8 cellular contexts compared by ENCODE assay signal in genomic region chr12:63842750-63843149, GRCh38. TPM values are rescaled to one million over a fixed set of nuclear protein-coding genes. Genes with fewer than 3 reads are reported as not detected.
DNase-seq lines count a peak whose midpoint lies in the region; ATAC-seq and TF ChIP-seq lines count a peak whose summit lies in the region.
"Not testable (repeated sequence)": the region's sequence is repeated elsewhere in the genome, so short reads cannot be mapped to it uniquely, and the experiment has no call there.

No MANE protein-coding gene starts in this region.

- intact Hi-C loops in CD14-positive monocyte (cut with micrococcal nuclease) = loop anchor here in 1 of 2 donors (10.0 kb wide), 3 partner anchors 72 to 562 kb away; partner anchors contain the start of gene XPOT
- intact Hi-C loops in activated CD4-positive, alpha-beta T cell treated with anti-CD3 and anti-CD28 coated beads, Interleukin-2, amount 10 ng/mL, durations not matched to agents 24 days and 14 days (cut with micrococcal nuclease) = loop anchor here (5.0 kb wide), 2 partner anchors 65 to 545 kb away; partner anchors contain the start of gene RXYLT1
- intact Hi-C loops in esophagus muscularis mucosa (cut with DNase I) = loop anchor here (1.0 to 10.0 kb wide), 4 partner anchors 192 to 565 kb away; partner anchors contain the start of gene KICS2

- not testable (repeated sequence) for H3K4me2 ChIP-seq in mesenchymal stem cell (ENCODE audit: low read length, poor library complexity, severe bottlenecking)
- peak overlapping the region; percentile 89 for H3K4me2 ChIP-seq in osteoblast (ENCODE audit: insufficient read depth, low read length)

- not testable (repeated sequence) for H2AK5ac ChIP-seq in mesenchymal stem cell (ENCODE audit: low read length, severe bottlenecking)

- H2BK15ac ChIP-seq in mesenchymal stem cell (ENCODE audit: low read depth, poor library complexity, severe bottlenecking) = not testable (repeated sequence)

- POLR2A ChIA-PET in activated naive CD8-positive, alpha-beta T cell treated with anti-CD3 and anti-CD28 coated beads, Interleukin-2, amount 10 ng/mL, durations not matched to agents 7 days and 5 days (lab: Charles Lee) = not testable (repeated sequence)

- TF ChIP-seq EP300 in esophagus muscularis mucosa (IDR thresholded peaks at IDR 0.05) = not testable (repeated sequence)

- H3K4ac ChIP-seq in mesenchymal stem cell (ENCODE audit: low read depth in 1 of 2, low read length in 2 of 2) = not testable (repeated sequence)

- peaks cover 12% of the 10 kb centered on the region for H3K27me3 ChIP-seq in HUES64 (ENCODE audit: insufficient read depth, low read length)
- H3K27me3 ChIP-seq in esophagus muscularis mucosa; mesenchymal stem cell (ENCODE audit: control insufficient read depth in 1 of 2, insufficient read depth in 1 of 2, low read length in 2 of 2); osteoblast (ENCODE audit: insufficient read depth, low read length): not testable (repeated sequence)

- H3K4me1 ChIP-seq in HUES64 (ENCODE audit: insufficient read depth, low read length) (peaks cover 11% of the 10 kb centered on the region), esophagus muscularis mucosa (peaks cover 13 to 33% (median 28%) of the 10 kb centered on the region in 4 donors), osteoblast (ENCODE audit: insufficient read depth, low read length) (peaks cover 17% of the 10 kb centered on the region)
- not testable (repeated sequence) for H3K4me1 ChIP-seq in mesenchymal stem cell (ENCODE audit: control insufficient read depth, insufficient read depth, low read depth, low read length)

- not testable (repeated sequence) for TF ChIP-seq POLR2A in esophagus muscularis mucosa (IDR thresholded peaks at IDR 0.05; ENCODE audit: low read depth)

- H2AFZ ChIP-seq in mesenchymal stem cell (ENCODE audit: low read depth, low read length); osteoblast (ENCODE audit: low read length): not testable (repeated sequence)

- H3K9ac ChIP-seq in HUES64 (ENCODE audit: low read depth, low read length) = not testable (repeated sequence)
- H3K9ac ChIP-seq in mesenchymal stem cell (ENCODE audit: low read length) = peak overlapping the region; percentile 100

- peak overlapping the region; percentile 92 for H3K4me3 ChIP-seq in HUES64 (ENCODE audit: low read length)
- H3K4me3 ChIP-seq in esophagus muscularis mucosa = peak overlapping the region; percentile 68 to 97 (median 92)
- peak overlapping the region in 1 of 2 experiments; percentile 100 for H3K4me3 ChIP-seq in mesenchymal stem cell (ENCODE audit: insufficient read depth in 1 of 2, low read depth in 1 of 2, low read length in 2 of 2)
- H3K4me3 ChIP-seq in osteoblast (ENCODE audit: insufficient read depth, low read length) = not testable (repeated sequence)

- H3K79me1 ChIP-seq in mesenchymal stem cell (replicated peaks; ENCODE audit: low read length, poor library complexity, severe bottlenecking) = not testable (repeated sequence)

- 95% methylated on average over 16 of the region's 17 CpGs for WGBS in HUES64
- 96% methylated on average over 17 of the region's 17 CpGs for WGBS in esophagus muscularis mucosa
- WGBS in mesenchymal stem cell = 95% methylated on average over 16 of the region's 17 CpGs

- H3K23ac ChIP-seq in mesenchymal stem cell (ENCODE audit: low read length in 2 of 2) = not testable (repeated sequence)

- not testable (repeated sequence) for H2BK120ac ChIP-seq in mesenchymal stem cell (ENCODE audit: low read depth, low read length)

- H3K27ac ChIP-seq in HUES64 (ENCODE audit: low read depth, low read length); mesenchymal stem cell (ENCODE audit: low read length, poor library complexity, severe bottlenecking); osteoblast (ENCODE audit: low read depth, low read length): not testable (repeated sequence)
- peak overlapping the region; percentile 93 to 98 (median 96) for H3K27ac ChIP-seq in esophagus muscularis mucosa (replicated peaks in 1 of 4)
- peak overlapping the region; percentile 91 for H3K27ac ChIP-seq in substantia nigra (ENCODE audit: low read depth, low read length, poor library complexity, severe bottlenecking)

- H4K20me1 ChIP-seq in osteoblast (ENCODE audit: insufficient read depth, low read length) = not testable (repeated sequence)

- not testable (repeated sequence) for H2BK12ac ChIP-seq in mesenchymal stem cell (ENCODE audit: low read length in 2 of 2)

- ATAC-seq in activated naive CD8-positive, alpha-beta T cell treated with anti-CD3 and anti-CD28 coated beads, Interleukin-2, amount 10 ng/mL, durations not matched to agents 7 days and 5 days (ENCODE audit: low read depth) = not testable (repeated sequence)

- not testable (repeated sequence) for H3K9me3 Mint-ChIP-seq in CD14-positive monocyte; activated CD4-positive, alpha-beta T cell treated with anti-CD3 and anti-CD28 coated beads, Interleukin-2, amount 10 ng/mL, durations not matched to agents 24 days and 14 days; activated naive CD8-positive, alpha-beta T cell treated with anti-CD3 and anti-CD28 coated beads, Interleukin-2, amount 10 ng/mL, durations not matched to agents 7 days and 5 days

- not testable (repeated sequence) for H3K14ac ChIP-seq in mesenchymal stem cell (ENCODE audit: low read length in 2 of 2)

- peaks cover 34% of the 10 kb centered on the region for H3K79me2 ChIP-seq in osteoblast (ENCODE audit: insufficient read depth, low read length)

- TF ChIP-seq CTCF in CD14-positive monocyte (IDR thresholded peaks at IDR 0.05); esophagus muscularis mucosa (IDR thresholded peaks at IDR 0.05); osteoblast (IDR thresholded peaks at IDR 0.05; ENCODE audit: extremely low read depth, low read depth, low read length): not testable (repeated sequence)

- H3K36me3 Mint-ChIP-seq in CD14-positive monocyte; activated CD4-positive, alpha-beta T cell treated with anti-CD3 and anti-CD28 coated beads, Interleukin-2, amount 10 ng/mL, durations not matched to agents 24 days and 14 days (ENCODE audit: low read depth); activated naive CD8-positive, alpha-beta T cell treated with anti-CD3 and anti-CD28 coated beads, Interleukin-2, amount 10 ng/mL, durations not matched to agents 7 days and 5 days: not testable (repeated sequence)

- not testable (repeated sequence) for H4K8ac ChIP-seq in mesenchymal stem cell (ENCODE audit: low read length)

- H3K36me3 ChIP-seq in HUES64 (ENCODE audit: insufficient read depth, low read length); esophagus muscularis mucosa; mesenchymal stem cell (ENCODE audit: control insufficient read depth in 1 of 2, insufficient read depth in 2 of 2, low read depth in 1 of 2, low read length in 2 of 2); osteoblast (ENCODE audit: insufficient read depth, low read length): not testable (repeated sequence)

- H3K27me3 Mint-ChIP-seq in CD14-positive monocyte (ENCODE audit: low read depth in 3 of 3) = peaks cover 23 to 27% (median 25%) of the 10 kb centered on the region in 3 donors
- peaks cover 47% of the 10 kb centered on the region for H3K27me3 Mint-ChIP-seq in activated CD4-positive, alpha-beta T cell treated with anti-CD3 and anti-CD28 coated beads, Interleukin-2, amount 10 ng/mL, durations not matched to agents 24 days and 14 days
- peaks cover 33% of the 10 kb centered on the region for H3K27me3 Mint-ChIP-seq in activated naive CD8-positive, alpha-beta T cell treated with anti-CD3 and anti-CD28 coated beads, Interleukin-2, amount 10 ng/mL, durations not matched to agents 7 days and 5 days

- peaks cover 15% of the 10 kb centered on the region for H3K4me1 Mint-ChIP-seq in CD14-positive monocyte
- H3K4me1 Mint-ChIP-seq in activated CD4-positive, alpha-beta T cell treated with anti-CD3 and anti-CD28 coated beads, Interleukin-2, amount 10 ng/mL, durations not matched to agents 24 days and 14 days; activated naive CD8-positive, alpha-beta T cell treated with anti-CD3 and anti-CD28 coated beads, Interleukin-2, amount 10 ng/mL, durations not matched to agents 7 days and 5 days: not testable (repeated sequence)

- not testable (repeated sequence) for H3K9me3 ChIP-seq in HUES64 (ENCODE audit: insufficient read depth, low read depth, low read length); esophagus muscularis mucosa; mesenchymal stem cell (ENCODE audit: control insufficient read depth, low read length); osteoblast (ENCODE audit: low read depth, low read length)

- H3K27ac Mint-ChIP-seq in CD14-positive monocyte = peak overlapping the region in 1 of 7 donors; percentile 50
- not testable (repeated sequence) for H3K27ac Mint-ChIP-seq in activated CD4-positive, alpha-beta T cell treated with anti-CD3 and anti-CD28 coated beads, Interleukin-2, amount 10 ng/mL, durations not matched to agents 24 days and 14 days; activated naive CD8-positive, alpha-beta T cell treated with anti-CD3 and anti-CD28 coated beads, Interleukin-2, amount 10 ng/mL, durations not matched to agents 7 days and 5 days

- not testable (repeated sequence) for H2BK5ac ChIP-seq in mesenchymal stem cell (ENCODE audit: low read depth, low read length, poor library complexity, severe bottlenecking)

- peak overlapping the region; percentile 79 to 89 for H3K4me3 Mint-ChIP-seq in CD14-positive monocyte
- peak overlapping the region; percentile 75 for H3K4me3 Mint-ChIP-seq in activated CD4-positive, alpha-beta T cell treated with anti-CD3 and anti-CD28 coated beads, Interleukin-2, amount 10 ng/mL, durations not matched to agents 24 days and 14 days
- H3K4me3 Mint-ChIP-seq in activated naive CD8-positive, alpha-beta T cell treated with anti-CD3 and anti-CD28 coated beads, Interleukin-2, amount 10 ng/mL, durations not matched to agents 7 days and 5 days = peak overlapping the region; percentile 62

- H3K18ac ChIP-seq in mesenchymal stem cell (ENCODE audit: low read depth in 1 of 2, low read length in 2 of 2) = not testable (repeated sequence)

- not testable (repeated sequence) for H4K91ac ChIP-seq in mesenchymal stem cell (ENCODE audit: low read length)

- not testable (repeated sequence) for DNase-seq in CD14-positive monocyte (ENCODE audit: low spot score); activated CD4-positive, alpha-beta T cell treated with anti-CD3 and anti-CD28 coated beads, Interleukin-2, amount 10 ng/mL, durations not matched to agents 24 days and 14 days; activated naive CD8-positive, alpha-beta T cell treated with anti-CD3 and anti-CD28 coated beads, Interleukin-2, amount 10 ng/mL, durations not matched to agents 7 days and 5 days; esophagus muscularis mucosa (ENCODE audit: extremely low spot score); mesenchymal stem cell; osteoblast (ENCODE audit: insufficient read length, low spot score, missing footprints); substantia nigra (lab: John Stamatoyannopoulos, UW)

RNA-seq across cellular contexts. Expression of gene SRGAP1, which starts 1.8 kb away (rescaled TPM):
- under 1 TPM; 0.05 to 0.07 TPM for polyA plus RNA-seq in CD14-positive monocyte
- 2.3 TPM for polyA plus RNA-seq in HUES64 (2013, experiment 1 of 2)
- polyA plus RNA-seq in HUES64 (2013, experiment 2 of 2) = 3.0 TPM
- 0.16 and 0.21 TPM in 2 replicates for total RNA-seq in activated CD4-positive, alpha-beta T cell treated with anti-CD3 and anti-CD28 coated beads, Interleukin-2, amount 10 ng/mL, durations not matched to agents 24 days and 14 days
- under 1 TPM; 0.03 to 0.08 TPM for total RNA-seq in activated naive CD8-positive, alpha-beta T cell treated with anti-CD3 and anti-CD28 coated beads, Interleukin-2, amount 10 ng/mL, durations not matched to agents 7 days and 5 days
- total RNA-seq in esophagus muscularis mucosa (10 to 100 TPM in 3 of 4 donors, 1 to 10 TPM in 1; 7.6 to 17.5 (median 14.6) TPM), osteoblast (24.8 and 26.1 TPM in 2 replicates)
- 10.1 TPM for polyA plus RNA-seq in mesenchymal stem cell (2013, experiment 1 of 2)
- 9.9 TPM for polyA plus RNA-seq in mesenchymal stem cell (2013, experiment 2 of 2)
